9 cellular contexts compared by ENCODE assay signal in the genomic region with DNA sequence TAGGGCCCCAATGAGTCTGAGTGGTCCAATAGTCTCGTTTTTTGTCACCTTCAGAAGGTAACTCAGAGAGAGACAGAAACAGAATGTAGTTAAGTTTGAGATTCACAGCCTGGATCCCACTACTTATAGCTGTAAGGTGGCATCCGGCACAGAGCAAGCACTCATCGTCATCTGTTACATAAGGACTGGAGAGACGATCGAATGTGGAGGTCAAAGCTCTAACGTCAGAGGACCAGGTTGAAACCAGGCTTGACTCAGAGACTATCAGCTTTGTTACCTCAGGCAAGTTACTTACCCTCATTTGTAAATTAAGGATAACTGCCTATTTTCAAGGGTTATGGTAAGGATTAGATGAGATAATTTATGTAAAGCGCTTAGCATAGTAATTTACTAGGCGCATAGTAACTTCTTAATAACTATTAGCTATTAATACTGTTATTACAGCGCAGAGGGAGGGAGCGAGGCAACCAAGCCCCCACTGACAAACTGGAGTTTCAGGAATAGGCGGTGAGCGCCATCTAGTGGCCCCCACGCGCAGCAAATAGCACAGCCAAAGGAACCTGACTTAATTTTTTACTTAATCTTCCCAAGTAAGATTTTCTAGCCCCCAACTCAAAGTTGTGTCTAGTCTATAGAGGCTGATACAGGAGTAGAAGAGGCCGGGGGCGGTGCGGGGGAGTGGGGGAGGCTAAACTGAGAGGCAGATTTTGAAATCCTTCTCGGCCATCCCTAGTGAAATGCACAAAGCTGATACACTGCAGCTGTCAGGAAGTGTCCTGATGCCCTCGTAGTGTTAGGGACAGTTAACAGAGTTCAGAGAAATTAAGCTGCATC. TPM values are rescaled to one million over a fixed set of nuclear protein-coding genes. Genes with fewer than 3 reads are reported as not detected.
DNase-seq lines count a peak whose midpoint lies in the region; ATAC-seq, FAIRE-seq and TF ChIP-seq lines count a peak whose summit lies in the region.
"Had no signal": no experiment of that assay in that cellular context is flagged by ENCODE, and none has a peak within 500 bp of the region (broad histone marks: within the 10 kb centered on the region; RNA-seq: fewer than 3 reads in every experiment).

No MANE protein-coding gene starts in this region.

- no peak overlapping the region for H3K4me3 Mint-ChIP-seq in H9
- H3K4me3 Mint-ChIP-seq in naive thymus-derived CD8-positive, alpha-beta T cell: no peak overlapping the region

- H3K4me3 ChIP-seq in endothelial cell of umbilical vein (replicated peaks in 1 of 3; ENCODE audit: insufficient read depth in 1 of 3, low read depth in 1 of 3, low read length in 3 of 3) (no peak overlapping the region), thoracic aorta (no peak overlapping the region)

- TF ChIP-seq POLR2A in endothelial cell of umbilical vein (IDR thresholded peaks at IDR 0.05; ENCODE audit: low read depth, low read length): no peak

- no peaks in the 10 kb centered on the region for H3K9me1 ChIP-seq in endothelial cell of umbilical vein (replicated peaks; ENCODE audit: control insufficient read depth, extremely low read depth, insufficient read depth, low read length)

- no peak overlapping the region for H2BK15ac ChIP-seq in H9 (ENCODE audit: low read depth, low read length)

- H3K9ac ChIP-seq in H9 (ENCODE audit: extremely low read depth, insufficient read length, low read length) (no peak overlapping the region), endothelial cell of umbilical vein (replicated peaks; ENCODE audit: extremely low read depth, insufficient read depth, low read length) (no peak overlapping the region)

- DNase-seq in NCI-H146 (lab: John Stamatoyannopoulos, UW): peak; percentile 34
- DNase-seq in NCI-H146 treated with DMSO at 0.1 percent for 48 hours (lab: John Stamatoyannopoulos, UW; ENCODE audit: unreplicated experiment): no peak
- peak; percentile 55 for DNase-seq in H9
- peak; percentile 27 for DNase-seq in NCI-H1105 (lab: John Stamatoyannopoulos, UW)
- peak; percentile 16 to 26 for DNase-seq in activated CD4-positive, alpha-beta T cell treated with anti-CD3 and anti-CD28 coated beads for 4 hours
- DNase-seq in endothelial cell of umbilical vein (ENCODE audit: low read depth, low spot score): peak; percentile 50
- peak in 9 of 10 donors; percentile 2 to 28 (median 24) for DNase-seq in naive thymus-derived CD8-positive, alpha-beta T cell
- no peak for DNase-seq in thoracic aorta (ENCODE audit: low spot score)

- H3K9me3 ChIP-seq in H9 (ENCODE audit: control insufficient read depth, low read depth, low read length) (no peaks in the 10 kb centered on the region), endothelial cell of umbilical vein (replicated peaks; ENCODE audit: control insufficient read depth, insufficient read depth, low read length) (no peaks in the 10 kb centered on the region), thoracic aorta (no peaks in the 10 kb centered on the region)

- H3K27me3 ChIP-seq in H9 (ENCODE audit: insufficient read depth, low read length) (no peaks in the 10 kb centered on the region), endothelial cell of umbilical vein (ENCODE audit: control insufficient read depth in 2 of 2, insufficient read depth in 2 of 2, low read length in 2 of 2) (peaks cover 0 to 2% of the 10 kb centered on the region in 2 experiments), thoracic aorta (replicated peaks; ENCODE audit: insufficient read depth) (no peaks in the 10 kb centered on the region)

- intact Hi-C loops in endothelial cell of umbilical vein (cut with micrococcal nuclease): no loop called here

- H2BK12ac ChIP-seq in H9 (ENCODE audit: insufficient read length, low read depth, low read length): no peak overlapping the region

- no TSS peak for BruUV-seq in endothelial cell of umbilical vein (replicated peaks; lab: Mats Ljungman, UMichigan)

- no peaks in the 10 kb centered on the region for H3K4me1 ChIP-seq in H9 (ENCODE audit: insufficient read depth, low read length)
- no peaks in the 10 kb centered on the region for H3K4me1 ChIP-seq in endothelial cell of umbilical vein (ENCODE audit: control insufficient read depth, extremely low read depth, insufficient read depth, low read length)
- H3K4me1 ChIP-seq in thoracic aorta (ENCODE audit: control insufficient read depth in 1 of 2, low read depth in 2 of 2): no peaks in the 10 kb centered on the region

- H3T11ph ChIP-seq in H9 (ENCODE audit: low read length): no peak overlapping the region

- POLR2A ChIA-PET in endothelial cell of umbilical vein (lab: Charles Lee): no interaction called here
- POLR2A ChIA-PET in naive thymus-derived CD8-positive, alpha-beta T cell (lab: Charles Lee): no interaction called here

- FAIRE-seq in endothelial cell of umbilical vein (lab: Jason Lieb, UNC): peak; percentile 70
- FAIRE-seq: colon had no signal

- H4K5ac ChIP-seq in H9 (ENCODE audit: insufficient read length, low read depth, low read length): no peak overlapping the region

- H2BK120ac ChIP-seq in H9 (ENCODE audit: low read depth, low read length, poor library complexity, severe bottlenecking): no peak overlapping the region

- no peak overlapping the region for H3K27ac ChIP-seq in H9 (ENCODE audit: insufficient read length, low read depth, low read length)
- H3K27ac ChIP-seq in endothelial cell of umbilical vein (ENCODE audit: insufficient read depth, low read depth, low read length): no peak overlapping the region
- H3K27ac ChIP-seq in thoracic aorta: no peak overlapping the region

- no peak for ATAC-seq in naive thymus-derived CD8-positive, alpha-beta T cell
- ATAC-seq in thoracic aorta (ENCODE audit: insufficient number of reproducible peaks, low FRiP score, low read depth): no peak

- H3K4me2 ChIP-seq in H9 (ENCODE audit: insufficient read depth, insufficient read length, low read length): no peak overlapping the region
- H3K4me2 ChIP-seq in endothelial cell of umbilical vein (ENCODE audit: insufficient read depth, low read length): no peak overlapping the region

- H3K14ac ChIP-seq in H9 (ENCODE audit: insufficient read depth, low read length): no peak overlapping the region

- CTCF ChIA-PET in endothelial cell of umbilical vein (lab: Charles Lee): interaction anchor here (0.7 to 3.4 kb wide), 12 partner anchors 13 to 1822 kb away, joined by 3 to 26 read pairs (median 4); a partner anchor contains a TSS

- H3K56ac ChIP-seq in H9 (ENCODE audit: insufficient read length, low read depth, low read length): no peak overlapping the region

- H3K27ac Mint-ChIP-seq in H9: no peak overlapping the region
- no peak overlapping the region for H3K27ac Mint-ChIP-seq in naive thymus-derived CD8-positive, alpha-beta T cell

- H4K20me1 ChIP-seq in H9 (ENCODE audit: control insufficient read depth, insufficient read depth, insufficient read length) (no peaks in the 10 kb centered on the region), endothelial cell of umbilical vein (replicated peaks; ENCODE audit: control insufficient read depth, extremely low read depth, insufficient read depth, low read length) (no peaks in the 10 kb centered on the region)

- no CpG with 5 or more reads among the region's 19 CpGs for WGBS in H9 (ENCODE audit: extremely low coverage, insufficient read length, low lambda C conversion rate)

- no peak overlapping the region for H4K91ac ChIP-seq in H9 (ENCODE audit: insufficient read length, low read depth, low read length)

- no peak overlapping the region for H3K23ac ChIP-seq in H9 (ENCODE audit: insufficient read length, low read depth, low read length)

- H2AFZ ChIP-seq in H9 (ENCODE audit: low read length) (no peak overlapping the region), endothelial cell of umbilical vein (ENCODE audit: low read depth, low read length) (no peak overlapping the region)

- TF ChIP-seq CTCF in H9 (conservative IDR thresholded peaks at IDR 0.05): peak; percentile 97
- peak; percentile 82 to 84 for TF ChIP-seq CTCF in endothelial cell of umbilical vein (IDR thresholded peaks at IDR 0.05; ENCODE audit: extremely low read depth in 1 of 2, insufficient read depth in 1 of 2, low read depth in 1 of 2, low read length in 2 of 2)
- TF ChIP-seq CTCF in thoracic aorta (IDR thresholded peaks at IDR 0.05): peak; percentile 75

- no peaks in the 10 kb centered on the region for H3K79me2 ChIP-seq in H9 (ENCODE audit: insufficient read depth, low read length)
- no peaks in the 10 kb centered on the region for H3K79me2 ChIP-seq in endothelial cell of umbilical vein (ENCODE audit: control insufficient read depth, insufficient read depth, low read length)

- no peaks in the 10 kb centered on the region for H3K36me3 Mint-ChIP-seq in H9 (ENCODE audit: insufficient read depth in 1 of 3, low read depth in 3 of 3)
- no peaks in the 10 kb centered on the region for H3K36me3 Mint-ChIP-seq in naive thymus-derived CD8-positive, alpha-beta T cell

- H3K9me3 Mint-ChIP-seq in H9: no peaks in the 10 kb centered on the region
- peaks cover 0 to 1% (median 0%) of the 10 kb centered on the region in 9 donors for H3K9me3 Mint-ChIP-seq in naive thymus-derived CD8-positive, alpha-beta T cell

- no peak overlapping the region for H2BK5ac ChIP-seq in H9 (ENCODE audit: insufficient read length, low read length)

- no peaks in the 10 kb centered on the region for H3K79me1 ChIP-seq in H9 (ENCODE audit: insufficient read depth, low read depth, low read length, poor library complexity, severe bottlenecking)

- H4K8ac ChIP-seq in H9 (replicated peaks; ENCODE audit: insufficient read length, low read depth, low read length): no peak overlapping the region

- no peak overlapping the region for H2AK5ac ChIP-seq in H9 (ENCODE audit: insufficient read length, low read length)

- no peaks in the 10 kb centered on the region for H3K23me2 ChIP-seq in H9 (ENCODE audit: insufficient read length, low read depth, low read length, poor library complexity, severe bottlenecking)

- H2BK20ac ChIP-seq in H9 (ENCODE audit: low read depth, low read length, poor library complexity, severe bottlenecking): no peak overlapping the region

- H3K4me1 Mint-ChIP-seq in H9: peaks cover 6% of the 10 kb centered on the region in 2 experiments; a peak in 3 of 4 replicates
- H3K4me1 Mint-ChIP-seq in naive thymus-derived CD8-positive, alpha-beta T cell: no peaks in the 10 kb centered on the region

- no peaks in the 10 kb centered on the region for H3K36me3 ChIP-seq in endothelial cell of umbilical vein (ENCODE audit: control insufficient read depth in 2 of 2, extremely low read depth in 1 of 2, insufficient read depth in 2 of 2, low read length in 2 of 2)
- no peaks in the 10 kb centered on the region for H3K36me3 ChIP-seq in thoracic aorta

- no peak overlapping the region for H3K4ac ChIP-seq in H9 (ENCODE audit: low read depth, low read length)

- H3K18ac ChIP-seq in H9 (ENCODE audit: insufficient read length, low read depth, low read length): no peak overlapping the region

- dilution Hi-C loops in endothelial cell of umbilical vein (cut with MboI; ENCODE audit: extremely low pct_ligation_motif_present, low sequenced_read_pairs): no loop called here

- no peaks in the 10 kb centered on the region; the same call in 1 of the 2 replicates for H3K27me3 Mint-ChIP-seq in H9 (ENCODE audit: low read depth)
- H3K27me3 Mint-ChIP-seq in naive thymus-derived CD8-positive, alpha-beta T cell: peaks cover 2 to 29% (median 19%) of the 10 kb centered on the region in 5 donors

RNA-seq across cellular contexts. Expression of a gene that starts 29.0 kb away (rescaled TPM):
- total RNA-seq in H9 (2021) (147 and 151 TPM in 2 replicates), endothelial cell of umbilical vein (102 and 103 TPM in 2 replicates), thoracic aorta (100 to 1,000 TPM in 1 of 2 donors, 10 to 100 TPM in 1; 48.9 to 133 TPM)
- 19.7 and 26.5 TPM in 2 replicates for polyA plus RNA-seq in endothelial cell of umbilical vein
- polyA plus RNA-seq in endothelial cell of umbilical vein (2011; cell fraction: cytosol; rRNA removed): 36.1 and 38.5 TPM in 2 replicates
- 36.0 and 48.8 TPM in 2 replicates for polyA plus RNA-seq in endothelial cell of umbilical vein (2011; cell fraction: nucleus; rRNA removed)
- 69.8 and 93.7 TPM in 2 replicates for polyA plus RNA-seq in endothelial cell of umbilical vein (2012)
- polyA minus RNA-seq in endothelial cell of umbilical vein: 58.7 and 71.6 TPM in 2 replicates
- polyA minus RNA-seq in endothelial cell of umbilical vein (2011; cell fraction: cytosol; rRNA and poly(A)+ RNA removed): 47.6 TPM
- polyA minus RNA-seq in endothelial cell of umbilical vein (2011; cell fraction: nucleus; rRNA and poly(A)+ RNA removed): 35.7 and 51.7 TPM in 2 replicates
- 100 to 1,000 TPM; 101 TPM for total RNA-seq in naive thymus-derived CD8-positive, alpha-beta T cell
- polyA plus RNA-seq in naive thymus-derived CD8-positive, alpha-beta T cell: 100 to 1,000 TPM; 139 to 146 (median 143) TPM

Comparison
In these comparisons a context has a peak if more than half of its experiments do, and no peak if none do; other contexts are left out.
1. DNase-seq: peak in NCI-H146 (single experiment), H9 (single experiment), NCI-H1105 (single experiment), activated CD4-positive, alpha-beta T cell treated with anti-CD3 and anti-CD28 coated beads for 4 hours (2 of 2), endothelial cell of umbilical vein (single experiment) and naive thymus-derived CD8-positive, alpha-beta T cell (9 of 10); none in NCI-H146 treated with DMSO at 0.1 percent for 48 hours (single experiment) and thoracic aorta (single experiment).
2. Peak in every context shown above with its lines, with median percentiles within 50 percentile points of each other: CTCF ChIP-seq.